ENCODE assay signal across 14 cellular contexts in the genomic region with DNA sequence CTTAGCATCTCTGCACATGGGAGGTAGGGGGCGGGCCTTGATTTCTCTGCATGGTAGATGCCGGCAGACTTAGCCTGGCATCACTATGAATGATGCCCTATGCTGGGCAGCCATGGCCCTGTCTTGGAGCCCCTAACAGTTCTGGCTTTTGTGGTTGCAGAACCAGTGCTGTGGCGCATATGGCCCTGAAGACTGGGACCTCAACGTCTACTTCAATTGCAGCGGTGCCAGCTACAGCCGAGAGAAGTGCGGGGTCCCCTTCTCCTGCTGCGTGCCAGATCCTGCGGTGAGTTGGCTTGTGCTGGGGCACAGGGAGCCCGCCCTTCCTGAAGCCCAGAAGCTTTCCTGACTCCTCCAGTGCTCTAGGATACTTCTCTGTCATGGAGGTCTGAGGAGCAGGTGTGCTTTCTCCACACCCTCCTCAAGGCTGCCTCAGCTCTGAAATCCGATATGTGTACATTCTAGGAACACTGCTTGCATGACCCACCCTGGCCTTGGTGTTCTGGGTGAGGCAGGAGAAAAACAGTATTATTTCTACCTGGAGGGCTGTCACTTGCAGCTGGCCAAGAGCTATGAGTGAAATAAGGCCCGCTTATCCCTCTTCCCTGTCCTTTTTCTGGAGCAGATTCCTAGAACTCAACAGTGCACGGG. TPM values are rescaled to one million over a fixed set of nuclear protein-coding genes. Genes with fewer than 3 reads are reported as not detected.
A peak's percentile ranks its signal among the peaks of the same experiment; 100 is the strongest.
DNase-seq lines count a peak whose midpoint lies in the region; ATAC-seq and TF ChIP-seq lines count a peak whose summit lies in the region.
"Had no signal": no experiment of that assay in that cellular context is flagged by ENCODE, and none has a peak within 500 bp of the region (broad histone marks: within the 10 kb centered on the region; RNA-seq: fewer than 3 reads in every experiment).

No MANE protein-coding gene starts in this region.

- no peak overlapping the region for H3K4me3 ChIP-seq in DND-41 (ENCODE audit: low read depth in 1 of 2, low read length in 2 of 2)
- no peak overlapping the region for H3K4me3 ChIP-seq in osteoblast (ENCODE audit: insufficient read depth, low read length)
- H3K4me3 ChIP-seq: GM23248, left lung had no signal

- ATAC-seq in DND-41 (ENCODE audit: insufficient read depth, low read depth) = 0 out of 3 replicates have a peak, but pooled peaks have one; percentile 33
- no peak for ATAC-seq in activated naive CD8-positive, alpha-beta T cell treated with anti-CD3 and anti-CD28 coated beads, Interleukin-2, amount 50 U/mL, for 24 hours
- no peak for ATAC-seq in HG02798 (IDR thresholded peaks at IDR 0.05; ENCODE audit: poor library complexity, unreplicated experiment)

- no peak overlapping the region for H3K9ac ChIP-seq in DND-41 (ENCODE audit: low read depth, low read length)
- H3K9ac ChIP-seq: GM23248 had no signal

- TF ChIP-seq CTCF in DND-41 (IDR thresholded peaks at IDR 0.05; ENCODE audit: borderline replicate concordance, extremely low read depth, low read length, poor library complexity, severe bottlenecking) (no peak), osteoblast (IDR thresholded peaks at IDR 0.05; ENCODE audit: extremely low read depth, low read depth, low read length) (no peak)

- H2AFZ ChIP-seq in DND-41 (ENCODE audit: low read depth, low read length) (no peak overlapping the region), osteoblast (ENCODE audit: low read length) (no peak overlapping the region)
- H2AFZ ChIP-seq: GM23248 had no signal

- no peaks in the 10 kb centered on the region for H3K4me1 ChIP-seq in DND-41 (ENCODE audit: insufficient read depth, low read length)
- peaks cover 12% of the 10 kb centered on the region for H3K4me1 ChIP-seq in osteoblast (ENCODE audit: insufficient read depth, low read length)

- no peaks in the 10 kb centered on the region for H3K9me3 ChIP-seq in DND-41 (ENCODE audit: insufficient read depth, low read length, severe bottlenecking)
- H3K9me3 ChIP-seq in osteoblast (ENCODE audit: low read depth, low read length) = no peaks in the 10 kb centered on the region
- H3K9me3 ChIP-seq: left lung had no signal

- H3K27me3 ChIP-seq in DND-41 (ENCODE audit: insufficient read depth, low read length, poor library complexity) (no peaks in the 10 kb centered on the region), osteoblast (ENCODE audit: insufficient read depth, low read length) (no peaks in the 10 kb centered on the region)
- H3K27me3 ChIP-seq: left lung had no signal

- H3K27me3 Mint-ChIP-seq in T-helper 2 cell treated with Interferon-gamma antibody and Interleukin-4, amounts not matched to agents 5 μg/mL and 100 μg/mL, for 36 hours (ENCODE audit: low read depth) = no peaks in the 10 kb centered on the region
- H3K27me3 Mint-ChIP-seq in activated naive CD8-positive, alpha-beta T cell treated with anti-CD3 and anti-CD28 coated beads, Interleukin-2, amount 50 U/mL, for 24 hours = no peaks in the 10 kb centered on the region
- H3K27me3 Mint-ChIP-seq: stimulated activated naive B cell treated with anti-CD40 and anti-IgM and Interleukin-4, amounts not matched to agents 10 μg/mL and 1 μg/mL and 100 μg/mL, for 72 hours had no signal

- no peak overlapping the region for H3K4me2 ChIP-seq in DND-41 (ENCODE audit: insufficient read depth, low read length)
- H3K4me2 ChIP-seq in osteoblast (ENCODE audit: insufficient read depth, low read length) = no peak overlapping the region

- H3K27ac ChIP-seq in DND-41 (ENCODE audit: low read length) (no peak overlapping the region), osteoblast (ENCODE audit: low read depth, low read length) (no peak overlapping the region)
- H3K27ac ChIP-seq: GM23248 had no signal

- H3K27ac Mint-ChIP-seq in T-helper 2 cell treated with Interferon-gamma antibody and Interleukin-4, amounts not matched to agents 5 μg/mL and 100 μg/mL, for 36 hours = peak overlapping the region; percentile 78
- peak overlapping the region; percentile 73 for H3K27ac Mint-ChIP-seq in activated naive CD8-positive, alpha-beta T cell treated with anti-CD3 and anti-CD28 coated beads, Interleukin-2, amount 50 U/mL, for 24 hours
- H3K27ac Mint-ChIP-seq: stimulated activated naive B cell treated with anti-CD40 and anti-IgM and Interleukin-4, amounts not matched to agents 10 μg/mL and 1 μg/mL and 100 μg/mL, for 72 hours had no signal

- H3K79me2 ChIP-seq in DND-41 (ENCODE audit: insufficient read depth, low read length) (no peaks in the 10 kb centered on the region), osteoblast (ENCODE audit: insufficient read depth, low read length) (no peaks in the 10 kb centered on the region)

- H3K4me1 Mint-ChIP-seq in T-helper 2 cell treated with Interferon-gamma antibody and Interleukin-4, amounts not matched to agents 5 μg/mL and 100 μg/mL, for 36 hours (ENCODE audit: low read depth) = peaks cover 10% of the 10 kb centered on the region
- peaks cover 22% of the 10 kb centered on the region for H3K4me1 Mint-ChIP-seq in activated naive CD8-positive, alpha-beta T cell treated with anti-CD3 and anti-CD28 coated beads, Interleukin-2, amount 50 U/mL, for 24 hours

- H3K9me3 Mint-ChIP-seq in T-helper 2 cell treated with Interferon-gamma antibody and Interleukin-4, amounts not matched to agents 5 μg/mL and 100 μg/mL, for 36 hours = no peaks in the 10 kb centered on the region
- H3K9me3 Mint-ChIP-seq in activated naive CD8-positive, alpha-beta T cell treated with anti-CD3 and anti-CD28 coated beads, Interleukin-2, amount 50 U/mL, for 24 hours = no peaks in the 10 kb centered on the region
- H3K9me3 Mint-ChIP-seq: neural crest cell; stimulated activated naive B cell treated with anti-CD40 and anti-IgM and Interleukin-4, amounts not matched to agents 10 μg/mL and 1 μg/mL and 100 μg/mL, for 72 hours had no signal

- H3K4me3 Mint-ChIP-seq in T-helper 2 cell treated with Interferon-gamma antibody and Interleukin-4, amounts not matched to agents 5 μg/mL and 100 μg/mL, for 36 hours = no peak overlapping the region
- no peak overlapping the region for H3K4me3 Mint-ChIP-seq in activated naive CD8-positive, alpha-beta T cell treated with anti-CD3 and anti-CD28 coated beads, Interleukin-2, amount 50 U/mL, for 24 hours
- H3K4me3 Mint-ChIP-seq: neural crest cell; stimulated activated naive B cell treated with anti-CD40 and anti-IgM and Interleukin-4, amounts not matched to agents 10 μg/mL and 1 μg/mL and 100 μg/mL, for 72 hours had no signal

- no peak for DNase-seq in T-helper 2 cell treated with Interferon-gamma antibody and Interleukin-4, amounts not matched to agents 5 μg/mL and 100 μg/mL, for 36 hours (ENCODE audit: low spot score)
- DNase-seq in T-helper 2 cell = no peak
- DNase-seq in DND-41 = no peak
- DNase-seq in activated naive CD8-positive, alpha-beta T cell treated with anti-CD3 and anti-CD28 coated beads, Interleukin-2, amount 50 U/mL, for 24 hours = no peak
- DNase-seq in osteoblast (ENCODE audit: insufficient read length, low spot score, missing footprints) = peak; percentile 36
- no peak for DNase-seq in SIG-M5 (lab: John Stamatoyannopoulos, UW)
- DNase-seq in glomerular visceral epithelial cell (ENCODE audit: extremely low spot score) = no peak
- DNase-seq: GM23248; hypothalamus; SHP77; stimulated activated naive B cell treated with anti-CD40 and anti-IgM and Interleukin-4, amounts not matched to agents 10 μg/mL and 1 μg/mL and 100 μg/mL, for 72 hours had no signal

- peaks cover 52% of the 10 kb centered on the region for H3K36me3 ChIP-seq in DND-41 (ENCODE audit: insufficient read depth, low read length)
- H3K36me3 ChIP-seq in osteoblast (ENCODE audit: insufficient read depth, low read length) = peaks cover 11% of the 10 kb centered on the region

- H3K36me3 Mint-ChIP-seq in T-helper 2 cell treated with Interferon-gamma antibody and Interleukin-4, amounts not matched to agents 5 μg/mL and 100 μg/mL, for 36 hours (ENCODE audit: low read depth) = peaks cover 58% of the 10 kb centered on the region
- peaks cover 32% of the 10 kb centered on the region for H3K36me3 Mint-ChIP-seq in activated naive CD8-positive, alpha-beta T cell treated with anti-CD3 and anti-CD28 coated beads, Interleukin-2, amount 50 U/mL, for 24 hours (ENCODE audit: low read depth)

- H4K20me1 ChIP-seq in DND-41 (ENCODE audit: insufficient read depth, low read length) (no peaks in the 10 kb centered on the region), osteoblast (ENCODE audit: insufficient read depth, low read length) (peaks cover 4% of the 10 kb centered on the region)

RNA-seq across cellular contexts. Expression of gene SH2D4B, which starts 25.6 kb away (rescaled TPM):
- under 0.01 TPM in 1 of 2 replicates, not detected in the other for total RNA-seq in osteoblast
- total RNA-seq: GM23248 had no signal

RNA-seq across cellular contexts. Expression of gene TSPAN14, which starts 58.0 kb away (rescaled TPM):
- total RNA-seq in osteoblast = 19.2 and 23.9 TPM in 2 replicates
